Comparison of ENCODE assay signal across 8 cellular contexts in genomic region chr21:38984982-38985422, GRCh38.
DNase-seq lines count a peak whose midpoint lies in the region; ATAC-seq and TF ChIP-seq lines count a peak whose summit lies in the region.
"Had no signal": no experiment of that assay in that cellular context is flagged by ENCODE, and none has a peak within 500 bp of the region (broad histone marks: within the 10 kb centered on the region; RNA-seq: fewer than 3 reads in every experiment).

No MANE protein-coding gene starts in this region.

- intact Hi-C loops in stomach (cut with DNase I; ENCODE audit: low total_unique reads) = no loop called here

- H4K20me1 ChIP-seq in SU-DHL-6 (ENCODE audit: low read depth, low read length) = no peaks in the 10 kb centered on the region

- DNase-seq in HL-60 (ENCODE audit: low read depth in 1 of 2, low spot score in 1 of 2) (peak; percentile 58 to 65), stomach (no peak), SKM-1 treated with dmso at 0.1 percent for 144 hours (lab: John Stamatoyannopoulos, UW; ENCODE audit: unreplicated experiment) (no peak)

- no peaks in the 10 kb centered on the region for H3K36me3 ChIP-seq in SU-DHL-6 (ENCODE audit: low read length)
- H3K36me3 ChIP-seq in gastroesophageal sphincter = no peaks in the 10 kb centered on the region
- no peaks in the 10 kb centered on the region for H3K36me3 ChIP-seq in stomach

- 18 to 19% methylated on average over 6 to 9 of the region's 9 CpGs for WGBS in gastroesophageal sphincter (ENCODE audit: low coverage in 1 of 2), 2 donors
- WGBS in stomach, 5 donors = 32 to 64% (median 48%) methylated on average over 9 of the region's 9 CpGs

- H3K9me2 ChIP-seq in SU-DHL-6 (replicated peaks; ENCODE audit: insufficient read depth, low read length) = no peaks in the 10 kb centered on the region

- no peak overlapping the region for H3K4me3 ChIP-seq in HL-60 (replicated peaks; ENCODE audit: insufficient read depth, low read length)
- no peak overlapping the region for H3K4me3 ChIP-seq in SU-DHL-6 (ENCODE audit: insufficient read depth, low read length, poor library complexity, severe bottlenecking)
- H3K4me3 ChIP-seq in gastroesophageal sphincter = no peak overlapping the region
- H3K4me3 ChIP-seq in stomach = no peak overlapping the region

- ATAC-seq in gastroesophageal sphincter (no peak), GM21423 (IDR thresholded peaks at IDR 0.05; ENCODE audit: unreplicated experiment) (no peak), GM21447 (IDR thresholded peaks at IDR 0.05; ENCODE audit: unreplicated experiment) (no peak)

- H3K9me3 ChIP-seq in SU-DHL-6 (ENCODE audit: insufficient read depth, low read length) = no peaks in the 10 kb centered on the region
- no peaks in the 10 kb centered on the region for H3K9me3 ChIP-seq in gastroesophageal sphincter
- H3K9me3 ChIP-seq in stomach = no peaks in the 10 kb centered on the region

- no peaks in the 10 kb centered on the region for H3K79me2 ChIP-seq in SU-DHL-6 (ENCODE audit: insufficient read depth, low read length)

- TF ChIP-seq EP300 in gastroesophageal sphincter (IDR thresholded peaks at IDR 0.05) (no peak), stomach (IDR thresholded peaks at IDR 0.05) (no peak)

- no peak for TF ChIP-seq POLR2A in gastroesophageal sphincter (IDR thresholded peaks at IDR 0.05)
- no peak for TF ChIP-seq POLR2A in stomach (IDR thresholded peaks at IDR 0.05)

- no peak for TF ChIP-seq CTCF in HL-60 (IDR thresholded peaks at IDR 0.05; ENCODE audit: insufficient read depth, low read length)
- no peak for TF ChIP-seq CTCF in SU-DHL-6 (IDR thresholded peaks at IDR 0.05; ENCODE audit: insufficient read depth, low read length, poor library complexity, severe bottlenecking)
- TF ChIP-seq CTCF in gastroesophageal sphincter (IDR thresholded peaks at IDR 0.05) = no peak
- TF ChIP-seq CTCF in stomach (IDR thresholded peaks at IDR 0.05) = no peak

- H3K4me1 ChIP-seq in gastroesophageal sphincter (peaks cover 0 to 60% (median 24%) of the 10 kb centered on the region in 3 donors), stomach (peaks cover 25 to 57% (median 40%) of the 10 kb centered on the region in 4 donors)

- H3K27me3 ChIP-seq in HL-60 (ENCODE audit: insufficient read depth, poor library complexity, severe bottlenecking) = no peaks in the 10 kb centered on the region
- H3K27me3 ChIP-seq in SU-DHL-6 (ENCODE audit: low read length) = no peaks in the 10 kb centered on the region
- no peaks in the 10 kb centered on the region for H3K27me3 ChIP-seq in gastroesophageal sphincter
- no peaks in the 10 kb centered on the region for H3K27me3 ChIP-seq in stomach

- no peak overlapping the region for H3K9ac ChIP-seq in SU-DHL-6 (ENCODE audit: low read length)

- H2AFZ ChIP-seq in SU-DHL-6 (ENCODE audit: low read depth, low read length, severe bottlenecking) = no peak overlapping the region

- H3F3A ChIP-seq in SU-DHL-6 (ENCODE audit: insufficient read depth) = no peaks in the 10 kb centered on the region

- H3K27ac ChIP-seq in HL-60 (replicated peaks) (peak overlapping the region; percentile 90), SU-DHL-6 (ENCODE audit: low read depth, low read length) (no peak overlapping the region), gastroesophageal sphincter (peak overlapping the region; percentile 35 to 76 (median 74)), stomach (peak overlapping the region in 4 of 5 donors; percentile 24 to 82 (median 72))
- H3K27ac ChIP-seq: epithelial cell of prostate had no signal

- peak overlapping the region; percentile 23 for H3K4me2 ChIP-seq in SU-DHL-6 (ENCODE audit: low read depth, low read length, poor library complexity, severe bottlenecking)

Comparison
In these comparisons a context has a peak if more than half of its experiments do, and no peak if none do; other contexts are left out.
1. DNase-seq: peak in HL-60 (2 of 2); none in stomach (single experiment) and SKM-1 treated with dmso at 0.1 percent for 144 hours (single experiment).